Comparison of ENCODE assay signal across 8 cellular contexts in the genomic region with DNA sequence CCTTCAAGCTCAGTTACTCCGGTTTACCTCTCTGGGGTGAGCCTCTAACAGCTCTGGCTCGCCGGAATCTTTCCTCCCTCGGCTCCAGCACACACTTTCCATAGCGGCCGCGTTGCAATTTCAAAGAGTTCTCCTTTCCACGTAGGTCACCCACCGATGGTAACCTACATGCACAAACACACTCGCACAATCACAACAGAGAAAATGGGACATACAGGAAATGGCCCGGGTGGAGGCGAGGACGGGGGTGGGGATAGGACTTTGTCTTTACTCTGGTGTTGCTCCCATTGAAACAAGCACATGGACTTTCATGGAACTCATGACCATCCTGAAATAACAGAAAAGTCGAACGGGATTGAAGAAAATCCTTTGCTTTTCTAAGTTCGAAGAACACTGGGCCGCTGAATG. TPM values are rescaled to one million over a fixed set of nuclear protein-coding genes. Genes with fewer than 3 reads are reported as not detected.
DNase-seq lines count a peak whose midpoint lies in the region; ATAC-seq and TF ChIP-seq lines count a peak whose summit lies in the region.

No MANE protein-coding gene starts in this region.

- peaks cover 4% of the 10 kb centered on the region for H3K36me3 Mint-ChIP-seq in activated T-helper 17 cell treated with anti-CD3 and anti-CD28 coated beads, Interleukin-2, amount 50 U/mL, for 72 hours (ENCODE audit: low read depth)

- H4K20me1 ChIP-seq in DND-41 (ENCODE audit: insufficient read depth, low read length): no peaks in the 10 kb centered on the region

- peaks cover 49% of the 10 kb centered on the region for H3K27me3 Mint-ChIP-seq in activated T-helper 17 cell treated with anti-CD3 and anti-CD28 coated beads, Interleukin-2, amount 50 U/mL, for 72 hours

- H3K27ac Mint-ChIP-seq in activated T-helper 17 cell treated with anti-CD3 and anti-CD28 coated beads, Interleukin-2, amount 50 U/mL, for 72 hours: no peak overlapping the region

- H3K4me3 Mint-ChIP-seq in activated T-helper 17 cell treated with anti-CD3 and anti-CD28 coated beads, Interleukin-2, amount 50 U/mL, for 72 hours: peak overlapping the region; percentile 60

- DNase-seq in DND-41: no peak
- DNase-seq in HuH-7 (ENCODE audit: low spot score): peak; percentile 57
- no peak for DNase-seq in iPS DF 6.9 (ENCODE audit: low read depth, low spot score)
- DNase-seq in SIG-M5 (lab: John Stamatoyannopoulos, UW): no peak

- no peak for TF ChIP-seq CTCF in DND-41 (IDR thresholded peaks at IDR 0.05; ENCODE audit: borderline replicate concordance, extremely low read depth, low read length, poor library complexity, severe bottlenecking)

- H3K9ac ChIP-seq in DND-41 (ENCODE audit: low read depth, low read length) (no peak overlapping the region), skeletal muscle tissue (ENCODE audit: low read depth in 1 of 3, low read length in 3 of 3) (peak overlapping the region; percentile 70 to 83 (median 82))

- no peaks in the 10 kb centered on the region for H3K9me3 ChIP-seq in DND-41 (ENCODE audit: insufficient read depth, low read length, severe bottlenecking)
- H3K9me3 ChIP-seq in iPS DF 6.9 (ENCODE audit: control insufficient read depth, insufficient read depth, low read length): no peaks in the 10 kb centered on the region
- no peaks in the 10 kb centered on the region for H3K9me3 ChIP-seq in skeletal muscle tissue (ENCODE audit: control insufficient read depth in 3 of 3, low read length in 3 of 3)

- ATAC-seq in DND-41 (ENCODE audit: insufficient read depth, low read depth) (no peak), HG03135 (IDR thresholded peaks at IDR 0.05; ENCODE audit: unreplicated experiment) (no peak), HG03460 (IDR thresholded peaks at IDR 0.05; ENCODE audit: unreplicated experiment) (no peak)
- ATAC-seq in activated T-helper 17 cell treated with anti-CD3 and anti-CD28 coated beads, Interleukin-2, amount 50 U/mL, for 72 hours (replicated peaks): peak; percentile 25

- H3K27ac ChIP-seq in DND-41 (ENCODE audit: low read length) (no peak overlapping the region), iPS DF 6.9 (ENCODE audit: low read length) (no peak overlapping the region), skeletal muscle tissue (ENCODE audit: low read depth, low read length) (peak overlapping the region; percentile 80)

- peaks cover 6% of the 10 kb centered on the region for H3K4me1 Mint-ChIP-seq in activated T-helper 17 cell treated with anti-CD3 and anti-CD28 coated beads, Interleukin-2, amount 50 U/mL, for 72 hours

- WGBS in iPS DF 6.9 (ENCODE audit: insufficient coverage, insufficient read length): no CpG with 5 or more reads among the region's 17 CpGs

- H3K9me3 Mint-ChIP-seq in activated T-helper 17 cell treated with anti-CD3 and anti-CD28 coated beads, Interleukin-2, amount 50 U/mL, for 72 hours: no peaks in the 10 kb centered on the region

- H3K36me3 ChIP-seq in DND-41 (ENCODE audit: insufficient read depth, low read length) (no peaks in the 10 kb centered on the region), iPS DF 6.9 (ENCODE audit: control insufficient read depth, insufficient read depth, low read length) (no peaks in the 10 kb centered on the region), skeletal muscle tissue (ENCODE audit: control insufficient read depth in 3 of 3, insufficient read depth in 3 of 3, low read length in 3 of 3) (no peaks in the 10 kb centered on the region)

- H3K4me3 ChIP-seq in DND-41 (ENCODE audit: low read depth in 1 of 2, low read length in 2 of 2) (no peak overlapping the region; a peak in 1 of 4 replicates), iPS DF 6.9 (ENCODE audit: low read length) (peak overlapping the region; percentile 87; the same call in 1 of the 2 replicates), skeletal muscle tissue (ENCODE audit: low read length in 3 of 3) (peak overlapping the region; percentile 66 to 82 (median 81))

- H2AFZ ChIP-seq in DND-41 (ENCODE audit: low read depth, low read length): no peak overlapping the region

- H3K4me1 ChIP-seq in DND-41 (ENCODE audit: insufficient read depth, low read length) (peaks cover 12% of the 10 kb centered on the region), iPS DF 6.9 (ENCODE audit: control insufficient read depth, insufficient read depth, low read length) (peaks cover 5% of the 10 kb centered on the region; the same call in 1 of the 2 replicates), skeletal muscle tissue (ENCODE audit: control insufficient read depth in 3 of 3, insufficient read depth in 3 of 3, low read length in 3 of 3) (peaks cover 9 to 14% (median 12%) of the 10 kb centered on the region in 3 donors)

- peak overlapping the region; percentile 76 for H3K4me2 ChIP-seq in DND-41 (ENCODE audit: insufficient read depth, low read length)

- peaks cover 43% of the 10 kb centered on the region for H3K27me3 ChIP-seq in DND-41 (ENCODE audit: insufficient read depth, low read length, poor library complexity)
- H3K27me3 ChIP-seq in iPS DF 6.9 (ENCODE audit: control insufficient read depth, insufficient read depth, low read length): no peaks in the 10 kb centered on the region
- H3K27me3 ChIP-seq in skeletal muscle tissue (ENCODE audit: control insufficient read depth in 3 of 3, insufficient read depth in 3 of 3, low read length in 3 of 3): no peaks in the 10 kb centered on the region

- H3K79me2 ChIP-seq in DND-41 (ENCODE audit: insufficient read depth, low read length): no peaks in the 10 kb centered on the region

RNA-seq across cellular contexts. Expression of a gene that starts 1.2 kb away (rescaled TPM):
- total RNA-seq in activated T-helper 17 cell treated with anti-CD3 and anti-CD28 coated beads, Interleukin-2, amount 50 U/mL, for 72 hours: under 1 TPM; 0.05 to 0.95 TPM
- 54.8 TPM for total RNA-seq in skeletal muscle tissue

Comparison
In these comparisons a context has a peak if more than half of its experiments do, and no peak if none do; other contexts are left out.
1. H3K4me3 ChIP-seq: peak in iPS DF 6.9 (single experiment) and skeletal muscle tissue (3 of 3); none in DND-41 (0 of 2).
2. RNA of a gene that starts 1.2 kb away (total RNA-seq): 54.8 TPM in skeletal muscle tissue (single experiment); 0.05 to 0.95 TPM in activated T-helper 17 cell treated with anti-CD3 and anti-CD28 coated beads, Interleukin-2, amount 50 U/mL, for 72 hours; every median in the first group is over 10 times any median in the second.